Comparison of ENCODE assay signal across 1 cellular context in genomic region chr2:45279356-45279755, GRCh38.
TF ChIP-seq lines count a peak whose summit lies in the region.

No MANE protein-coding gene starts in this region.

TF ChIP-seq in endothelial cell of umbilical vein, 7 proteins besides CTCF, POLR2A, EP300 and RAD21:
- TF ChIP-seq EZH2 (IDR thresholded peaks at IDR 0.05; ENCODE audit: borderline replicate concordance, low read depth, low read length, severe bottlenecking) (no peak), FOS (IDR thresholded peaks at IDR 0.05; ENCODE audit: borderline replicate concordance, insufficient read depth, low read length) (no peak), POLR2AphosphoS5 (IDR thresholded peaks at IDR 0.05; ENCODE audit: insufficient read depth, low read depth, low read length) (no peak), MYC (IDR thresholded peaks at IDR 0.05; ENCODE audit: low read depth, low read length) (no peak), JUN (IDR thresholded peaks at IDR 0.05; ENCODE audit: borderline replicate concordance, insufficient read depth, insufficient read length, low read depth) (no peak), GATA2 (IDR thresholded peaks at IDR 0.05; ENCODE audit: insufficient read depth, insufficient read length, low read depth, low read length) (no peak), MAX (IDR thresholded peaks at IDR 0.05; ENCODE audit: insufficient read depth, insufficient read length) (no peak)
